23 cellular contexts compared by ENCODE assay signal in genomic region chr4:169485084-169485483, GRCh38.
A peak's percentile ranks its signal among the peaks of the same experiment; 100 is the strongest.
DNase-seq lines count a peak whose midpoint lies in the region; ATAC-seq, FAIRE-seq and TF ChIP-seq lines count a peak whose summit lies in the region.
"Had no signal": no experiment of that assay in that cellular context is flagged by ENCODE, and none has a peak within 500 bp of the region (broad histone marks: within the 10 kb centered on the region; RNA-seq: fewer than 3 reads in every experiment).

No MANE protein-coding gene starts in this region.

- TF ChIP-seq RAD21 in GM12878 (IDR thresholded peaks at IDR 0.05; ENCODE audit: insufficient read depth, low read depth, low read length), result no peak

- dilution Hi-C loops in mammary epithelial cell (cut with HindIII; ENCODE audit: low sequenced_read_pairs), result no loop called here

- SMC1A ChIA-PET in GM12878 (lab: Charles Lee; ENCODE audit: uncharacterized antibody, unreplicated experiment), result interaction anchor here (0.6 to 1.8 kb wide), 53 partner anchors 8 to 899 kb away, joined by 3 to 70 read pairs (median 4); partner anchors contain the start of gene CBR4

- H3K9me3 ChIP-seq in mammary epithelial cell (replicated peaks; ENCODE audit: insufficient read depth, low read length) (no peaks in the 10 kb centered on the region), breast epithelium (no peaks in the 10 kb centered on the region), GM12878 (replicated peaks; ENCODE audit: control insufficient read depth, insufficient read depth, low read length) (peaks cover 2% of the 10 kb centered on the region; the same call in 2 of the 3 replicates)
- H3K9me3 ChIP-seq in effector memory CD4-positive, alpha-beta T cell (ENCODE audit: control insufficient read depth, low read length), result no peaks in the 10 kb centered on the region
- H3K9me3 ChIP-seq: BE2C, psoas muscle, upper lobe of right lung had no signal

- RAD21 ChIA-PET in GM12878 (lab: Charles Lee; ENCODE audit: unreplicated experiment), result interaction anchor here (0.6 to 1.8 kb wide), 50 partner anchors 12 to 777 kb away, joined by 3 to 43 read pairs (median 4); partner anchors contain the start of genes CBR4 and SH3RF1

- BruUV-seq in mammary epithelial cell (replicated peaks; lab: Mats Ljungman, UMichigan) (no TSS peak), GM12878 (replicated peaks; lab: Mats Ljungman, UMichigan) (no TSS peak)

- no peaks in the 10 kb centered on the region for H4K20me1 ChIP-seq in mammary epithelial cell (ENCODE audit: insufficient read depth, low read length)
- H4K20me1 ChIP-seq in GM12878 (ENCODE audit: control insufficient read depth, insufficient read depth), result no peaks in the 10 kb centered on the region; the same call in 1 of the 2 replicates

- TF ChIP-seq EP300 in GM12878 (IDR thresholded peaks at IDR 0.05; ENCODE audit: borderline replicate concordance in 1 of 2, control insufficient read depth in 1 of 2, low read depth in 2 of 2, low read length in 2 of 2), result no peak

- H3K36me3 ChIP-seq in mammary epithelial cell (ENCODE audit: insufficient read depth, low read length) (no peaks in the 10 kb centered on the region), breast epithelium (no peaks in the 10 kb centered on the region), GM12878 (ENCODE audit: control insufficient read depth in 2 of 2, insufficient read depth in 2 of 2, low read length in 1 of 2) (no peaks in the 10 kb centered on the region)
- H3K36me3 ChIP-seq in effector memory CD4-positive, alpha-beta T cell (ENCODE audit: control insufficient read depth, insufficient read depth, low read length), result no peaks in the 10 kb centered on the region
- H3K36me3 ChIP-seq: BE2C, upper lobe of right lung had no signal

- intact Hi-C loops in mammary epithelial cell (cut with micrococcal nuclease) (loop anchor here (2.0 kb wide), 1 partner anchor 370 kb away; no protein-coding TSS in a partner anchor), breast epithelium (cut with DNase I; ENCODE audit: low total_unique reads) (no loop called here), GM12878 (cut with micrococcal nuclease; ENCODE audit: unreplicated experiment) (loop anchor here (5.0 to 10.0 kb wide), 4 partner anchors 82 to 968 kb away; no protein-coding TSS in a partner anchor)

- H3K4me3 ChIP-seq in mammary epithelial cell (replicated peaks in 1 of 3; ENCODE audit: insufficient read depth in 1 of 3, low read depth in 2 of 3, low read length in 3 of 3) (no peak overlapping the region), breast epithelium (no peak overlapping the region), GM12878 (no peak overlapping the region)
- no peak overlapping the region for H3K4me3 ChIP-seq in effector memory CD4-positive, alpha-beta T cell (ENCODE audit: insufficient read depth, low read depth, low read length, poor library complexity, severe bottlenecking)
- H3K4me3 ChIP-seq: coronary artery, psoas muscle, upper lobe of right lung had no signal

- CTCF ChIA-PET in mammary epithelial cell (lab: Charles Lee; ENCODE audit: low non-redundant PET), result no interaction called here
- CTCF ChIA-PET in GM12878 (lab: Yijun Ruan, JAX), result interaction anchor here (0.6 to 1.8 kb wide), 50 partner anchors 9 to 1299 kb away, joined by 3 to 64 read pairs (median 4); partner anchors contain the start of genes CBR4 and SH3RF1

- no peak overlapping the region for H3K4me2 ChIP-seq in mammary epithelial cell (ENCODE audit: insufficient read depth, low read depth, low read length)
- no peak overlapping the region for H3K4me2 ChIP-seq in GM12878 (ENCODE audit: control insufficient read depth, insufficient read depth)

- H3K27ac ChIP-seq in mammary epithelial cell (ENCODE audit: insufficient read depth, low read depth, low read length), result no peak overlapping the region
- no peak overlapping the region for H3K27ac ChIP-seq in breast epithelium
- H3K27ac ChIP-seq in GM12878 (ENCODE audit: control insufficient read depth, insufficient read depth), result no peak overlapping the region
- H3K27ac ChIP-seq in effector memory CD4-positive, alpha-beta T cell (ENCODE audit: insufficient read depth, low read length, poor library complexity, severe bottlenecking), result no peak overlapping the region
- H3K27ac ChIP-seq: coronary artery, psoas muscle, upper lobe of right lung had no signal

- in situ Hi-C loops in mammary epithelial cell (cut with MboI; ENCODE audit: low sequenced_read_pairs in 2 of 2), result loop anchor here (5.0 to 10.0 kb wide), 4 partner anchors 220 to 560 kb away; partner anchors contain the start of gene CBR4 (in 1 of the 2)
- in situ Hi-C loops in GM12878 (cut with MboI), result loop anchor here (5.0 kb wide), 2 partner anchors 473 to 563 kb away; partner anchors contain the start of gene CBR4

- no peaks in the 10 kb centered on the region for H3K79me2 ChIP-seq in mammary epithelial cell (ENCODE audit: insufficient read depth, low read length)
- H3K79me2 ChIP-seq in GM12878 (ENCODE audit: control insufficient read depth, insufficient read depth, low read length), result no peaks in the 10 kb centered on the region

- H3K27me3 ChIP-seq in mammary epithelial cell (ENCODE audit: insufficient read depth, low read length) (no peaks in the 10 kb centered on the region), breast epithelium (no peaks in the 10 kb centered on the region), GM12878 (replicated peaks in 1 of 2; ENCODE audit: control insufficient read depth in 2 of 2, insufficient read depth in 2 of 2, low read length in 1 of 2) (no peaks in the 10 kb centered on the region)
- H3K27me3 ChIP-seq in effector memory CD4-positive, alpha-beta T cell (replicated peaks; ENCODE audit: control insufficient read depth, insufficient read depth, low read length, poor library complexity, severe bottlenecking), result no peaks in the 10 kb centered on the region
- H3K27me3 ChIP-seq: BE2C, upper lobe of right lung had no signal

- TF ChIP-seq POLR2A in breast epithelium (IDR thresholded peaks at IDR 0.05) (no peak), GM12878 (IDR thresholded peaks at IDR 0.05; ENCODE audit: low read depth, low read length) (no peak)

- peaks cover 4% of the 10 kb centered on the region for H3K4me1 ChIP-seq in mammary epithelial cell (ENCODE audit: insufficient read depth, low read length)
- H3K4me1 ChIP-seq in breast epithelium, result no peaks in the 10 kb centered on the region
- H3K4me1 ChIP-seq in GM12878 (ENCODE audit: control insufficient read depth, insufficient read depth, low read length), result 0 out of 2 replicates have a peak, but pooled peaks cover 5% of the 10 kb centered on the region
- no peaks in the 10 kb centered on the region for H3K4me1 ChIP-seq in effector memory CD4-positive, alpha-beta T cell (ENCODE audit: control insufficient read depth, insufficient read depth, low read length, poor library complexity, severe bottlenecking)
- H3K4me1 ChIP-seq: BE2C, psoas muscle, upper lobe of right lung had no signal

- POLR2A ChIA-PET in GM12878 (lab: Charles Lee), result interaction anchor here (0.5 kb wide), 1 partner anchor 117 kb away, joined by 4 read pairs; no protein-coding TSS in a partner anchor

- DNase-seq in mammary epithelial cell (peak; percentile 11), breast epithelium (ENCODE audit: low spot score in 2 of 2) (no peak), GM12878 (ENCODE audit: low read depth, low spot score) (no peak), kidney tubule cell (ENCODE audit: low spot score) (peak; percentile 20), frontal cortex (ENCODE audit: low spot score in 2 of 2) (no peak), NCI-H69 (lab: John Stamatoyannopoulos, UW) (no peak)
- DNase-seq in effector memory CD4-positive, alpha-beta T cell, result no peak
- DNase-seq: 8988T; activated CD4-positive, alpha-beta T cell treated with anti-CD3 and anti-CD28 coated beads for 4 hours; BE2C; Calu3; left colon; NCI-H146; NCI-H2171; nephron progenitor cell; psoas muscle; stimulated activated CD4-positive, alpha-beta T cell treated with anti-CD3 and anti-CD28 coated beads, Interleukin-4, amount 100 ng/mL, for 24 hours; upper lobe of right lung had no signal

- no peak for TF ChIP-seq CTCF in mammary epithelial cell (conservative IDR thresholded peaks at IDR 0.05 in 1 of 2, IDR thresholded peaks at IDR 0.05 in 1 of 2; ENCODE audit: extremely low read depth in 1 of 2, insufficient read depth in 1 of 2, low read depth in 1 of 2, low read length in 2 of 2)
- no peak for TF ChIP-seq CTCF in breast epithelium (IDR thresholded peaks at IDR 0.05)
- TF ChIP-seq CTCF in GM12878 (IDR thresholded peaks at IDR 0.05 in 2 of 3, conservative IDR thresholded peaks at IDR 0.05 in 1 of 3; ENCODE audit: control insufficient read depth in 2 of 3, extremely low read depth in 1 of 3, insufficient read depth in 1 of 3, low read depth in 3 of 3, low read length in 3 of 3), result no peak

- ATAC-seq in GM12878, result no peak
- ATAC-seq in HG03108 (IDR thresholded peaks at IDR 0.05; ENCODE audit: unreplicated experiment), result no peak
- ATAC-seq: activated naive CD4-positive, alpha-beta T cell treated with anti-CD3 and anti-CD28 coated beads, Interleukin-2, amount 50 U/mL, for 72 hours; psoas muscle; upper lobe of right lung had no signal

- H2AFZ ChIP-seq in mammary epithelial cell (ENCODE audit: low read depth, low read length) (no peak overlapping the region), GM12878 (ENCODE audit: control insufficient read depth, low read depth, low read length) (peak overlapping the region; percentile 29; the same call in 1 of the 2 replicates)

- H3K9ac ChIP-seq in mammary epithelial cell (ENCODE audit: insufficient read depth, low read length) (no peak overlapping the region), GM12878 (ENCODE audit: control insufficient read depth, insufficient read depth, low read length) (no peak overlapping the region)

- no peak for FAIRE-seq in GM12878 (lab: Jason Lieb, UNC)
- FAIRE-seq in frontal cortex (lab: Jason Lieb, UNC), result no peak
- FAIRE-seq: endothelial cell of umbilical vein, TTC549 had no signal

TF ChIP-seq in GM12878, 131 proteins besides CTCF, POLR2A, EP300 and RAD21 (continues in another document):
- TF ChIP-seq MYB (IDR thresholded peaks at IDR 0.05; ENCODE audit: borderline replicate concordance, low read depth, low read length) (no peak), CBX5 (IDR thresholded peaks at IDR 0.05; ENCODE audit: low read depth) (no peak), CREM (IDR thresholded peaks at IDR 0.05; ENCODE audit: low read depth) (no peak), HDGF (IDR thresholded peaks at IDR 0.05) (no peak), YBX1 (IDR thresholded peaks at IDR 0.05) (no peak)

Comparison
In these comparisons a context has a peak if more than half of its experiments do, and no peak if none do; other contexts are left out.
1. DNase-seq: peak in mammary epithelial cell (single experiment) and kidney tubule cell (single experiment); none in breast epithelium (0 of 2), GM12878 (single experiment), frontal cortex (0 of 2), effector memory CD4-positive, alpha-beta T cell (0 of 3) and NCI-H69 (single experiment).